ENCODE assay signal across 19 cellular contexts in genomic region chr5:169027456-169028118, GRCh38.
DNase-seq lines count a peak whose midpoint lies in the region; ATAC-seq and TF ChIP-seq lines count a peak whose summit lies in the region.
"Had no signal": no experiment of that assay in that cellular context is flagged by ENCODE, and none has a peak within 500 bp of the region (broad histone marks: within the 10 kb centered on the region; RNA-seq: fewer than 3 reads in every experiment).

No MANE protein-coding gene starts in this region.

- TF ChIP-seq EP300 in gastroesophageal sphincter (IDR thresholded peaks at IDR 0.05): no peak

- no peaks in the 10 kb centered on the region for H3K9me3 ChIP-seq in cardiac muscle cell (ENCODE audit: low read depth)
- peaks cover 5% of the 10 kb centered on the region for H3K9me3 ChIP-seq in left ventricle myocardium inferior (replicated peaks)
- no peaks in the 10 kb centered on the region for H3K9me3 ChIP-seq in gastroesophageal sphincter
- H3K9me3 ChIP-seq in upper lobe of right lung: no peaks in the 10 kb centered on the region
- H3K9me3 ChIP-seq: Peyer's patch had no signal

- peak; percentile 50 for ATAC-seq in gastroesophageal sphincter
- peak; percentile 58 for ATAC-seq in upper lobe of right lung
- no peak for ATAC-seq in effector memory CD8-positive, alpha-beta T cell (replicated peaks)
- no peak for ATAC-seq in GM21786 (IDR thresholded peaks at IDR 0.05; ENCODE audit: unreplicated experiment)
- ATAC-seq: activated CD8-positive, alpha-beta T cell treated with anti-CD3 and anti-CD28 coated beads for 36 hours; activated T-cell treated with anti-CD3 and anti-CD28 coated beads, Interleukin-2, amount 50 U/mL, for 72 hours; foreskin keratinocyte had no signal

- H3K4me1 Mint-ChIP-seq in nephron progenitor cell: peaks cover 58% of the 10 kb centered on the region
- no peaks in the 10 kb centered on the region for H3K4me1 Mint-ChIP-seq in effector memory CD8-positive, alpha-beta T cell (ENCODE audit: low read depth in 2 of 2)

- WGBS in gastroesophageal sphincter (ENCODE audit: low coverage in 1 of 2), 2 donors: 16 to 25% methylated on average over 6 to 10 of the region's 11 CpGs

- peak overlapping the region; percentile 4 for H3K4me3 Mint-ChIP-seq in nephron progenitor cell
- H3K4me3 Mint-ChIP-seq in effector memory CD8-positive, alpha-beta T cell: no peak overlapping the region
- H3K4me3 Mint-ChIP-seq: activated CD8-positive, alpha-beta T cell treated with anti-CD3 and anti-CD28 coated beads for 36 hours; activated naive CD8-positive, alpha-beta T cell; activated T-cell treated with anti-CD3 and anti-CD28 coated beads, Interleukin-2, amount 50 U/mL, for 72 hours had no signal

- TF ChIP-seq POLR2A in gastroesophageal sphincter (IDR thresholded peaks at IDR 0.05): no peak

- peaks cover 7% of the 10 kb centered on the region for H3K27me3 Mint-ChIP-seq in nephron progenitor cell (ENCODE audit: low read depth, poor library complexity)
- H3K27me3 Mint-ChIP-seq in effector memory CD8-positive, alpha-beta T cell: peaks cover 11 to 12% of the 10 kb centered on the region in 2 donors

- H3K4me1 ChIP-seq in cardiac muscle cell (ENCODE audit: low read depth) (peaks cover 10% of the 10 kb centered on the region), left ventricle myocardium inferior (no peaks in the 10 kb centered on the region), gastroesophageal sphincter (peaks cover 12 to 43% (median 16%) of the 10 kb centered on the region in 3 donors), upper lobe of right lung (peaks cover 21% of the 10 kb centered on the region)
- H3K4me1 ChIP-seq: foreskin keratinocyte, Peyer's patch had no signal

- H3K9me3 Mint-ChIP-seq in nephron progenitor cell: peaks cover 3% of the 10 kb centered on the region
- H3K9me3 Mint-ChIP-seq in effector memory CD8-positive, alpha-beta T cell: no peaks in the 10 kb centered on the region
- H3K9me3 Mint-ChIP-seq: activated CD8-positive, alpha-beta T cell treated with anti-CD3 and anti-CD28 coated beads for 36 hours; activated T-cell treated with anti-CD3 and anti-CD28 coated beads, Interleukin-2, amount 50 U/mL, for 72 hours had no signal

- no peaks in the 10 kb centered on the region for H3K36me3 Mint-ChIP-seq in nephron progenitor cell (ENCODE audit: low read depth)
- H3K36me3 Mint-ChIP-seq in effector memory CD8-positive, alpha-beta T cell (ENCODE audit: insufficient read depth): no peaks in the 10 kb centered on the region
- H3K36me3 Mint-ChIP-seq: activated naive CD8-positive, alpha-beta T cell had no signal

- H3K36me3 ChIP-seq in cardiac muscle cell: no peaks in the 10 kb centered on the region
- H3K36me3 ChIP-seq in left ventricle myocardium inferior: no peaks in the 10 kb centered on the region
- no peaks in the 10 kb centered on the region for H3K36me3 ChIP-seq in gastroesophageal sphincter
- no peaks in the 10 kb centered on the region for H3K36me3 ChIP-seq in upper lobe of right lung
- H3K36me3 ChIP-seq: Peyer's patch had no signal

- intact Hi-C loops in left ventricle myocardium inferior (cut with micrococcal nuclease) (no loop called here), upper lobe of right lung (cut with DNase I) (no loop called here)

- no peak overlapping the region for H3K4me3 ChIP-seq in cardiac muscle cell
- H3K4me3 ChIP-seq in left ventricle myocardium inferior: no peak overlapping the region
- H3K4me3 ChIP-seq in gastroesophageal sphincter: no peak overlapping the region
- no peak overlapping the region for H3K4me3 ChIP-seq in upper lobe of right lung
- H3K4me3 ChIP-seq: Peyer's patch had no signal

- H3K27me3 ChIP-seq in cardiac muscle cell (no peaks in the 10 kb centered on the region), left ventricle myocardium inferior (ENCODE audit: low read depth) (no peaks in the 10 kb centered on the region), gastroesophageal sphincter (no peaks in the 10 kb centered on the region), upper lobe of right lung (no peaks in the 10 kb centered on the region)
- H3K27me3 ChIP-seq: foreskin keratinocyte, Peyer's patch had no signal

- H3K27ac Mint-ChIP-seq in nephron progenitor cell: peak overlapping the region; percentile 39
- H3K27ac Mint-ChIP-seq in effector memory CD8-positive, alpha-beta T cell: no peak overlapping the region
- H3K27ac Mint-ChIP-seq: activated CD8-positive, alpha-beta T cell treated with anti-CD3 and anti-CD28 coated beads for 36 hours; activated naive CD8-positive, alpha-beta T cell; activated T-cell treated with anti-CD3 and anti-CD28 coated beads, Interleukin-2, amount 50 U/mL, for 72 hours had no signal

- H3K27ac ChIP-seq in cardiac muscle cell: peak overlapping the region; percentile 89
- H3K27ac ChIP-seq in left ventricle myocardium inferior (replicated peaks): no peak overlapping the region
- peak overlapping the region; percentile 23 to 63 (median 56) for H3K27ac ChIP-seq in gastroesophageal sphincter
- no peak overlapping the region for H3K27ac ChIP-seq in upper lobe of right lung
- H3K27ac ChIP-seq: C4-2B, foreskin keratinocyte, Peyer's patch had no signal

- TF ChIP-seq CTCF in cardiac muscle cell (IDR thresholded peaks at IDR 0.05; ENCODE audit: low read depth, low read length) (no peak), left ventricle myocardium inferior (IDR thresholded peaks at IDR 0.05; ENCODE audit: borderline replicate concordance) (no peak), gastroesophageal sphincter (IDR thresholded peaks at IDR 0.05) (no peak), nephron progenitor cell (IDR thresholded peaks at IDR 0.05) (no peak), upper lobe of right lung (IDR thresholded peaks at IDR 0.05) (no peak)

- DNase-seq in cardiac muscle cell (ENCODE audit: low read depth in 1 of 2, low spot score in 1 of 2): peak in 1 of 2 donors; percentile 37
- DNase-seq in left ventricle myocardium inferior: no peak
- DNase-seq in nephron progenitor cell: no peak
- DNase-seq in upper lobe of right lung: peak; percentile 64
- DNase-seq in 8988T: no peak
- DNase-seq in effector memory CD8-positive, alpha-beta T cell: no peak
- DNase-seq: activated CD8-positive, alpha-beta T cell treated with anti-CD3 and anti-CD28 coated beads for 36 hours; activated T-cell treated with anti-CD3 and anti-CD28 coated beads, Interleukin-2, amount 50 U/mL, for 72 hours; DMS79 treated with DMSO at 0.1 percent for 48 hours; foreskin keratinocyte; mammary epithelial cell; NCI-H2029 treated with DMSO at 0.1 percent for 48 hours; NCI-H510A treated with DMSO at 0.1 percent for 48 hours; Peyer's patch; stimulated activated CD4-positive, alpha-beta T cell treated with anti-CD3 and anti-CD28 coated beads, Interleukin-4, amount 100 ng/mL, for 4 hours had no signal

Comparison
In these comparisons a context has a peak if more than half of its experiments do, and no peak if none do; other contexts are left out.
1. H3K27ac ChIP-seq: peak in cardiac muscle cell (single experiment) and gastroesophageal sphincter (4 of 4); none in left ventricle myocardium inferior (single experiment) and upper lobe of right lung (single experiment).
2. ATAC-seq: peak in gastroesophageal sphincter (single experiment) and upper lobe of right lung (single experiment); none in effector memory CD8-positive, alpha-beta T cell (single experiment) and GM21786 (single experiment).